ENCODE assay signal across 10 cellular contexts in the genomic region with DNA sequence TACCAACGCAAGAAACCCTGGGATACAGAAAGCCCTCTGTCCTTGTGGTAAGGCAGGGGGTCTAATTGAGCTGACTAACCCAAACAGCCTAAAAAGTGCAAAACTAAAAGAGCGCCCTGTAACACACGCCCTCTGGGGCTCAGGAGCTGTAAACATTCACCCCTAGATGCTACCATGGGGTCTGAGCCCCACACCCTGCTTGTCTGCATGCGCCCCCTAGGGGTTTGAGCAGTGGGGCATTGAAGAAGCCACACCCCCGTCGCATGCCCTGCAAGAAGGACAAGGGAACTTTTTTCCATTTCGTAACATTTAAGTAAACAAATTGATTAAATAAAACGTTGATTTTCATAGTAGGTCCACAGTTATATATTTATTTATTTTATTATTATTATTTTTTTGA.
DNase-seq lines count a peak whose midpoint lies in the region; ATAC-seq and TF ChIP-seq lines count a peak whose summit lies in the region.
"Had no signal": no experiment of that assay in that cellular context is flagged by ENCODE, and none has a peak within 500 bp of the region (broad histone marks: within the 10 kb centered on the region; RNA-seq: fewer than 3 reads in every experiment).

No MANE protein-coding gene starts in this region.

- no peak overlapping the region for H2BK12ac ChIP-seq in mesenchymal stem cell (ENCODE audit: low read length in 2 of 2)

- peak; percentile 61 for DNase-seq in activated CD8-positive, alpha-beta memory T cell treated with anti-CD3 and anti-CD28 coated beads, Interleukin-2, amount 50 U/mL, for 48 hours
- DNase-seq in activated CD8-positive, alpha-beta memory T cell treated with anti-CD3 and anti-CD28 coated beads for 24 hours = no peak
- DNase-seq in mesenchymal stem cell = no peak
- DNase-seq in upper lobe of left lung = no peak
- DNase-seq in OCI-M2 (lab: John Stamatoyannopoulos, UW; ENCODE audit: unreplicated experiment) = no peak
- DNase-seq in activated T-helper 1 cell treated with anti-CD3 and anti-CD28 coated beads, Interleukin-12 subunit alpha, Interleukin-12 subunit beta, Interleukin-2, Interleukin-4 antibody, amounts not matched to agents 30 ng/mL and 10 ng/mL and 1 ng/mL, durations not matched to agents 14 hours and 24 hours and 36 hours (ENCODE audit: low spot score) = no peak
- DNase-seq: dermis blood vessel endothelial cell had no signal

- H3K9me3 Mint-ChIP-seq in activated T-helper 1 cell treated with anti-CD3 and anti-CD28 coated beads, Interleukin-12 subunit alpha, Interleukin-12 subunit beta, Interleukin-2, Interleukin-4 antibody, amounts not matched to agents 30 ng/mL and 10 ng/mL and 1 ng/mL, durations not matched to agents 14 hours and 24 hours and 36 hours = no peaks in the 10 kb centered on the region

- no peak for TF ChIP-seq EP300 in upper lobe of left lung (IDR thresholded peaks at IDR 0.05)

- H3K9me3 ChIP-seq in OCI-LY3 (ENCODE audit: insufficient read depth, low read length) = no peaks in the 10 kb centered on the region
- H3K9me3 ChIP-seq in mesenchymal stem cell (ENCODE audit: control insufficient read depth, low read length) = peaks cover 3% of the 10 kb centered on the region
- no peaks in the 10 kb centered on the region for H3K9me3 ChIP-seq in upper lobe of left lung

- H3K36me3 Mint-ChIP-seq in activated T-helper 1 cell treated with anti-CD3 and anti-CD28 coated beads, Interleukin-12 subunit alpha, Interleukin-12 subunit beta, Interleukin-2, Interleukin-4 antibody, amounts not matched to agents 30 ng/mL and 10 ng/mL and 1 ng/mL, durations not matched to agents 14 hours and 24 hours and 36 hours (ENCODE audit: low read depth) = no peaks in the 10 kb centered on the region
- H3K36me3 Mint-ChIP-seq: CD4-positive, CD25-positive, alpha-beta regulatory T cell had no signal

- H3K79me1 ChIP-seq in mesenchymal stem cell (replicated peaks; ENCODE audit: low read length, poor library complexity, severe bottlenecking) = no peaks in the 10 kb centered on the region

- no peak for TF ChIP-seq POLR2A in upper lobe of left lung (IDR thresholded peaks at IDR 0.05)

- no peaks in the 10 kb centered on the region for H4K20me1 ChIP-seq in OCI-LY3 (ENCODE audit: insufficient read depth, low read length)

- ATAC-seq in GM21723 (IDR thresholded peaks at IDR 0.05; ENCODE audit: unreplicated experiment) (peak; percentile 76), upper lobe of left lung (ENCODE audit: low FRiP score in 2 of 2) (no peak)

- H3K79me2 ChIP-seq in OCI-LY3 (ENCODE audit: low read length) = no peaks in the 10 kb centered on the region

- no peak overlapping the region for H3K14ac ChIP-seq in mesenchymal stem cell (ENCODE audit: low read length in 2 of 2)

- H3K27ac Mint-ChIP-seq in activated T-helper 1 cell treated with anti-CD3 and anti-CD28 coated beads, Interleukin-12 subunit alpha, Interleukin-12 subunit beta, Interleukin-2, Interleukin-4 antibody, amounts not matched to agents 30 ng/mL and 10 ng/mL and 1 ng/mL, durations not matched to agents 14 hours and 24 hours and 36 hours = no peak overlapping the region
- H3K27ac Mint-ChIP-seq: CD4-positive, CD25-positive, alpha-beta regulatory T cell had no signal

- 85% methylated on average over 6 of the region's 8 CpGs for WGBS in mesenchymal stem cell
- 88 to 91% methylated on average over 7 to 8 of the region's 8 CpGs for WGBS in upper lobe of left lung, 2 donors

- no peak overlapping the region for H3K4me3 ChIP-seq in OCI-LY3 (ENCODE audit: low read length)
- no peak overlapping the region for H3K4me3 ChIP-seq in mesenchymal stem cell (ENCODE audit: insufficient read depth in 1 of 2, low read depth in 1 of 2, low read length in 2 of 2)
- no peak overlapping the region for H3K4me3 ChIP-seq in upper lobe of left lung

- peak; percentile 38 for TF ChIP-seq CTCF in OCI-LY3 (IDR thresholded peaks at IDR 0.05; ENCODE audit: low read depth, low read length)
- no peak for TF ChIP-seq CTCF in upper lobe of left lung (IDR thresholded peaks at IDR 0.05)

- H2AFZ ChIP-seq in OCI-LY3 (ENCODE audit: low read depth, low read length) (no peak overlapping the region), mesenchymal stem cell (ENCODE audit: low read depth, low read length) (no peak overlapping the region)

- no peaks in the 10 kb centered on the region for H3K4me1 Mint-ChIP-seq in activated T-helper 1 cell treated with anti-CD3 and anti-CD28 coated beads, Interleukin-12 subunit alpha, Interleukin-12 subunit beta, Interleukin-2, Interleukin-4 antibody, amounts not matched to agents 30 ng/mL and 10 ng/mL and 1 ng/mL, durations not matched to agents 14 hours and 24 hours and 36 hours (ENCODE audit: low read depth)
- H3K4me1 Mint-ChIP-seq: CD4-positive, CD25-positive, alpha-beta regulatory T cell had no signal

- H3K27ac ChIP-seq in OCI-LY3 (ENCODE audit: low read length) (no peak overlapping the region), mesenchymal stem cell (ENCODE audit: low read length, poor library complexity, severe bottlenecking) (no peak overlapping the region), upper lobe of left lung (no peak overlapping the region)

- H4K91ac ChIP-seq in mesenchymal stem cell (ENCODE audit: low read length) = no peak overlapping the region

- intact Hi-C loops in activated T-helper 1 cell treated with anti-CD3 and anti-CD28 coated beads, Interleukin-12 subunit alpha, Interleukin-12 subunit beta, Interleukin-2, Interleukin-4 antibody, amounts not matched to agents 30 ng/mL and 10 ng/mL and 1 ng/mL, durations not matched to agents 14 hours and 24 hours and 36 hours (cut with micrococcal nuclease) = no loop called here

- H3K4me3 Mint-ChIP-seq in activated T-helper 1 cell treated with anti-CD3 and anti-CD28 coated beads, Interleukin-12 subunit alpha, Interleukin-12 subunit beta, Interleukin-2, Interleukin-4 antibody, amounts not matched to agents 30 ng/mL and 10 ng/mL and 1 ng/mL, durations not matched to agents 14 hours and 24 hours and 36 hours = no peak overlapping the region
- H3K4me3 Mint-ChIP-seq: CD4-positive, CD25-positive, alpha-beta regulatory T cell had no signal

- no peak overlapping the region for H3K4ac ChIP-seq in mesenchymal stem cell (ENCODE audit: low read depth in 1 of 2, low read length in 2 of 2)

- H3K23ac ChIP-seq in mesenchymal stem cell (ENCODE audit: low read length in 2 of 2) = no peak overlapping the region

- H3K27me3 Mint-ChIP-seq in activated T-helper 1 cell treated with anti-CD3 and anti-CD28 coated beads, Interleukin-12 subunit alpha, Interleukin-12 subunit beta, Interleukin-2, Interleukin-4 antibody, amounts not matched to agents 30 ng/mL and 10 ng/mL and 1 ng/mL, durations not matched to agents 14 hours and 24 hours and 36 hours (ENCODE audit: insufficient read depth) = no peaks in the 10 kb centered on the region

- H3K18ac ChIP-seq in mesenchymal stem cell (ENCODE audit: low read depth in 1 of 2, low read length in 2 of 2) = no peak overlapping the region

- H3K27me3 ChIP-seq in OCI-LY3 (ENCODE audit: low read depth, low read length) (no peaks in the 10 kb centered on the region), mesenchymal stem cell (ENCODE audit: control insufficient read depth in 1 of 2, insufficient read depth in 1 of 2, low read length in 2 of 2) (no peaks in the 10 kb centered on the region), upper lobe of left lung (no peaks in the 10 kb centered on the region)

- H2BK120ac ChIP-seq in mesenchymal stem cell (ENCODE audit: low read depth, low read length) = no peak overlapping the region

- H3K4me1 ChIP-seq in OCI-LY3 (ENCODE audit: low read length) (no peaks in the 10 kb centered on the region), mesenchymal stem cell (ENCODE audit: control insufficient read depth, insufficient read depth, low read depth, low read length) (peaks cover 3% of the 10 kb centered on the region), upper lobe of left lung (no peaks in the 10 kb centered on the region)

- H3K4me2 ChIP-seq in OCI-LY3 (ENCODE audit: low read length) = no peak overlapping the region
- no peak overlapping the region for H3K4me2 ChIP-seq in mesenchymal stem cell (ENCODE audit: low read length, poor library complexity, severe bottlenecking)

- H2BK5ac ChIP-seq in mesenchymal stem cell (ENCODE audit: low read depth, low read length, poor library complexity, severe bottlenecking) = no peak overlapping the region

- no peak overlapping the region for H4K8ac ChIP-seq in mesenchymal stem cell (ENCODE audit: low read length)

- peak overlapping the region; percentile 50 for H2AK5ac ChIP-seq in mesenchymal stem cell (ENCODE audit: low read length, severe bottlenecking)

- no peak overlapping the region for H2BK15ac ChIP-seq in mesenchymal stem cell (ENCODE audit: low read depth, poor library complexity, severe bottlenecking)

- H3K36me3 ChIP-seq in OCI-LY3 (replicated peaks; ENCODE audit: low read depth, low read length) = no peaks in the 10 kb centered on the region
- no peaks in the 10 kb centered on the region for H3K36me3 ChIP-seq in mesenchymal stem cell (ENCODE audit: control insufficient read depth in 1 of 2, insufficient read depth in 2 of 2, low read depth in 1 of 2, low read length in 2 of 2)
- H3K36me3 ChIP-seq in upper lobe of left lung = no peaks in the 10 kb centered on the region

- H3K9ac ChIP-seq in OCI-LY3 (ENCODE audit: low read length) (no peak overlapping the region), mesenchymal stem cell (ENCODE audit: low read length) (no peak overlapping the region)
